In genomic region chr20:63833776-63834544, GRCh38 we compare ENCODE assay signal across 12 cellular contexts. TPM values are rescaled to one million over a fixed set of nuclear protein-coding genes. Genes with fewer than 3 reads are reported as not detected.
DNase-seq lines count a peak whose midpoint lies in the region; ATAC-seq and TF ChIP-seq lines count a peak whose summit lies in the region.
"Had no signal": no experiment of that assay in that cellular context is flagged by ENCODE, and none has a peak within 500 bp of the region (broad histone marks: within the 10 kb centered on the region; RNA-seq: fewer than 3 reads in every experiment).

No MANE protein-coding gene starts in this region.

- H3K23ac ChIP-seq in neuronal stem cell (ENCODE audit: low read depth, low read length, poor library complexity), result peak overlapping the region; percentile 68

- no peaks in the 10 kb centered on the region for H3K79me1 ChIP-seq in neuronal stem cell (ENCODE audit: low read depth, low read length)

- DNase-seq in CD4-positive, CD25-positive, alpha-beta regulatory T cell, result no peak
- DNase-seq in LHCN-M2 (ENCODE audit: low read depth) (peak; percentile 88), endothelial cell (ENCODE audit: low spot score) (no peak), neuronal stem cell (ENCODE audit: low spot score) (no peak), BE2C (no peak)
- DNase-seq: activated CD8-positive, alpha-beta memory T cell treated with anti-CD3 and anti-CD28 coated beads, Interleukin-2, amount 50 U/mL, for 48 hours had no signal

- H3K9me3 ChIP-seq in CD4-positive, CD25-positive, alpha-beta regulatory T cell (ENCODE audit: control insufficient read depth in 2 of 2, low read length in 2 of 2), result no peaks in the 10 kb centered on the region
- H3K9me3 ChIP-seq in neuronal stem cell (replicated peaks in 1 of 2; ENCODE audit: control insufficient read depth in 2 of 2, insufficient read depth in 1 of 2, low read depth in 1 of 2, low read length in 2 of 2) (no peaks in the 10 kb centered on the region), BE2C (no peaks in the 10 kb centered on the region)

- peak overlapping the region; percentile 95 for H2BK15ac ChIP-seq in neuronal stem cell (ENCODE audit: low read length)

- ATAC-seq in CD4-positive, CD25-positive, alpha-beta regulatory T cell (ENCODE audit: low read depth in 2 of 2), result no peak
- ATAC-seq in HG02840 (IDR thresholded peaks at IDR 0.05; ENCODE audit: low FRiP score, unreplicated experiment), result no peak
- no peak for ATAC-seq in GM19351 (IDR thresholded peaks at IDR 0.05; ENCODE audit: unreplicated experiment)
- ATAC-seq in GM19397 (IDR thresholded peaks at IDR 0.05; ENCODE audit: unreplicated experiment), result no peak

- H3K27me3 ChIP-seq in CD4-positive, CD25-positive, alpha-beta regulatory T cell (ENCODE audit: control insufficient read depth, insufficient read depth, low read length), result peaks cover 11% of the 10 kb centered on the region
- H3K27me3 ChIP-seq in neuronal stem cell (ENCODE audit: control insufficient read depth in 3 of 3, insufficient read depth in 3 of 3, low read depth in 1 of 3, low read length in 3 of 3), result peaks cover 0 to 28% (median 10%) of the 10 kb centered on the region in 3 experiments
- peaks cover 27% of the 10 kb centered on the region for H3K27me3 ChIP-seq in BE2C

- no peak overlapping the region for H3K4me2 ChIP-seq in neuronal stem cell (ENCODE audit: insufficient read depth, low read length, poor library complexity, severe bottlenecking)
- H3K4me2 ChIP-seq: KMS-11 had no signal

- H3K14ac ChIP-seq in neuronal stem cell (ENCODE audit: low read length), result peak overlapping the region; percentile 73

- peak overlapping the region; percentile 98 for H3K18ac ChIP-seq in neuronal stem cell (ENCODE audit: low read length)

- WGBS in neuronal stem cell (ENCODE audit: extremely low coverage in 2 of 2, insufficient read length in 2 of 2, insufficient replicate concordance in 1 of 2), 2 donors, result no CpG with 5 or more reads among the region's 21 CpGs

- no peak overlapping the region for H4K8ac ChIP-seq in neuronal stem cell (ENCODE audit: low read depth, low read length)

- no peaks in the 10 kb centered on the region for H3K36me3 Mint-ChIP-seq in CD4-positive, CD25-positive, alpha-beta regulatory T cell
- H3K36me3 Mint-ChIP-seq in endothelial cell (ENCODE audit: low read depth, unreplicated experiment), result peaks cover 11% of the 10 kb centered on the region

- peak overlapping the region; percentile 55 for H3K9ac ChIP-seq in neuronal stem cell (ENCODE audit: low read depth, low read length, poor library complexity)
- H3K9ac ChIP-seq: KMS-11 had no signal

- peaks cover 7 to 14% (median 11%) of the 10 kb centered on the region in 4 donors for H3K4me1 Mint-ChIP-seq in CD4-positive, CD25-positive, alpha-beta regulatory T cell
- peaks cover 15% of the 10 kb centered on the region for H3K4me1 Mint-ChIP-seq in endothelial cell (ENCODE audit: unreplicated experiment)

- H3K4me3 Mint-ChIP-seq in CD4-positive, CD25-positive, alpha-beta regulatory T cell, result peak overlapping the region; percentile 23 to 81 (median 68)
- H3K4me3 Mint-ChIP-seq in endothelial cell (ENCODE audit: unreplicated experiment), result peak overlapping the region; percentile 60

- no peak overlapping the region for H3K27ac Mint-ChIP-seq in CD4-positive, CD25-positive, alpha-beta regulatory T cell
- peak overlapping the region; percentile 30 for H3K27ac Mint-ChIP-seq in endothelial cell (ENCODE audit: unreplicated experiment)

- peaks cover 29% of the 10 kb centered on the region for H3K27me3 Mint-ChIP-seq in CD4-positive, CD25-positive, alpha-beta regulatory T cell
- peaks cover 16% of the 10 kb centered on the region for H3K27me3 Mint-ChIP-seq in endothelial cell (ENCODE audit: unreplicated experiment)

- no peak overlapping the region for H3K4me3 ChIP-seq in CD4-positive, CD25-positive, alpha-beta regulatory T cell (ENCODE audit: low read depth, low read length)
- no peak overlapping the region for H3K4me3 ChIP-seq in neuronal stem cell (ENCODE audit: low read length in 2 of 2)
- H3K4me3 ChIP-seq in BE2C (ENCODE audit: low read depth, low read length), result no peak overlapping the region
- H3K4me3 ChIP-seq: skin epidermis had no signal

- H3K9me3 Mint-ChIP-seq in CD4-positive, CD25-positive, alpha-beta regulatory T cell, result no peaks in the 10 kb centered on the region
- no peaks in the 10 kb centered on the region for H3K9me3 Mint-ChIP-seq in endothelial cell (ENCODE audit: unreplicated experiment)

- H2BK12ac ChIP-seq in neuronal stem cell (ENCODE audit: low read length), result no peak overlapping the region

- peaks cover 17% of the 10 kb centered on the region for H3K4me1 ChIP-seq in CD4-positive, CD25-positive, alpha-beta regulatory T cell (ENCODE audit: control insufficient read depth, insufficient read depth, low read length, poor library complexity, severe bottlenecking)
- H3K4me1 ChIP-seq in neuronal stem cell (ENCODE audit: control insufficient read depth in 2 of 2, insufficient read depth in 1 of 2, low read depth in 1 of 2, low read length in 2 of 2), result peaks cover 20 to 30% of the 10 kb centered on the region in 2 donors
- H3K4me1 ChIP-seq in BE2C, result peaks cover 4% of the 10 kb centered on the region; the same call in 1 of the 2 replicates

- no peaks in the 10 kb centered on the region for H3K36me3 ChIP-seq in CD4-positive, CD25-positive, alpha-beta regulatory T cell (ENCODE audit: control insufficient read depth, insufficient read depth, low read length)
- H3K36me3 ChIP-seq in neuronal stem cell (replicated peaks in 1 of 2; ENCODE audit: control insufficient read depth in 2 of 2, insufficient read depth in 2 of 2, low read length in 2 of 2) (no peaks in the 10 kb centered on the region), BE2C (no peaks in the 10 kb centered on the region)

- peak overlapping the region; percentile 97 for H2BK5ac ChIP-seq in neuronal stem cell (ENCODE audit: low read length)

- H2BK120ac ChIP-seq in neuronal stem cell (ENCODE audit: low read depth, low read length), result no peak overlapping the region

- H4K91ac ChIP-seq in neuronal stem cell (ENCODE audit: low read depth, low read length, poor library complexity), result peak overlapping the region; percentile 11

- peak overlapping the region; percentile 99 for H2AK5ac ChIP-seq in neuronal stem cell (ENCODE audit: low read depth, low read length)

- TF ChIP-seq CTCF in endothelial cell (IDR thresholded peaks at IDR 0.05; ENCODE audit: unreplicated experiment), result no peak
- TF ChIP-seq CTCF in BE2C (IDR thresholded peaks at IDR 0.05; ENCODE audit: low read depth, low read length), result no peak

- no peak overlapping the region for H2AFZ ChIP-seq in neuronal stem cell (ENCODE audit: low read length)

- peak overlapping the region; percentile 79 for H3K4ac ChIP-seq in neuronal stem cell (ENCODE audit: low read length)

- H3K27ac ChIP-seq in CD4-positive, CD25-positive, alpha-beta regulatory T cell (ENCODE audit: insufficient read depth, low read length, poor library complexity, severe bottlenecking), result no peak overlapping the region
- no peak overlapping the region for H3K27ac ChIP-seq in neuronal stem cell (replicated peaks; ENCODE audit: low read length)
- H3K27ac ChIP-seq: KMS-11 had no signal

RNA-seq across cellular contexts. Expression of gene ZBTB46, which starts 2.9 kb away (rescaled TPM):
- total RNA-seq in CD4-positive, CD25-positive, alpha-beta regulatory T cell, result 0.49 TPM
- polyA plus RNA-seq in CD4-positive, CD25-positive, alpha-beta regulatory T cell, result under 1 TPM in 2 of 4 donors, not detected in 2; 0.03 to 0.09 TPM
- 7.6 and 9.1 TPM in 2 replicates for total RNA-seq in LHCN-M2 (2014; rRNA removed)
- 5.6 TPM for polyA plus RNA-seq in LHCN-M2 (2012)
- total RNA-seq in endothelial cell (ENCODE audit: unreplicated experiment), result 42.1 TPM
- polyA plus RNA-seq in neuronal stem cell (2013, experiment 1 of 2), result 8.2 TPM
- 8.6 TPM for polyA plus RNA-seq in neuronal stem cell (2013, experiment 2 of 2)
- 3.7 TPM for polyA plus RNA-seq in BE2C (2012; ENCODE audit: insufficient read depth, insufficient read length, low read depth)

RNA-seq across cellular contexts. Expression of gene ABHD16B, which starts 27.3 kb away (rescaled TPM):
- not detected for total RNA-seq in CD4-positive, CD25-positive, alpha-beta regulatory T cell
- under 1 TPM in 1 of 4 donors, not detected in 3; 0.21 TPM for polyA plus RNA-seq in CD4-positive, CD25-positive, alpha-beta regulatory T cell
- total RNA-seq in LHCN-M2 (2014; rRNA removed), result not detected in 2 replicates
- polyA plus RNA-seq in LHCN-M2 (2012), result not detected
- not detected for total RNA-seq in endothelial cell (ENCODE audit: unreplicated experiment)
- not detected for polyA plus RNA-seq in neuronal stem cell (2013, experiment 1 of 2)
- polyA plus RNA-seq in neuronal stem cell (2013, experiment 2 of 2), result not detected
- polyA plus RNA-seq in BE2C (2012; ENCODE audit: insufficient read depth, insufficient read length, low read depth), result 9.8 TPM
- total RNA-seq: RPMI7951 had no signal

RNA-seq across cellular contexts. Expression of gene TPD52L2, which starts 31.1 kb away (rescaled TPM):
- total RNA-seq in CD4-positive, CD25-positive, alpha-beta regulatory T cell, result 33.7 TPM
- polyA plus RNA-seq in CD4-positive, CD25-positive, alpha-beta regulatory T cell, result 10 to 100 TPM; 69.0 to 72.1 (median 69.9) TPM
- total RNA-seq in LHCN-M2 (2014; rRNA removed), result 118 and 119 TPM in 2 replicates
- 118 TPM for polyA plus RNA-seq in LHCN-M2 (2012)
- total RNA-seq in endothelial cell (ENCODE audit: unreplicated experiment), result 85.5 TPM
- polyA plus RNA-seq in neuronal stem cell (2013, experiment 1 of 2), result 48.5 TPM
- polyA plus RNA-seq in neuronal stem cell (2013, experiment 2 of 2), result 47.7 TPM
- polyA plus RNA-seq in BE2C (2012; ENCODE audit: insufficient read depth, insufficient read length, low read depth), result 173 TPM
